Comparison of ENCODE assay signal across 2 cellular contexts in the genomic region with DNA sequence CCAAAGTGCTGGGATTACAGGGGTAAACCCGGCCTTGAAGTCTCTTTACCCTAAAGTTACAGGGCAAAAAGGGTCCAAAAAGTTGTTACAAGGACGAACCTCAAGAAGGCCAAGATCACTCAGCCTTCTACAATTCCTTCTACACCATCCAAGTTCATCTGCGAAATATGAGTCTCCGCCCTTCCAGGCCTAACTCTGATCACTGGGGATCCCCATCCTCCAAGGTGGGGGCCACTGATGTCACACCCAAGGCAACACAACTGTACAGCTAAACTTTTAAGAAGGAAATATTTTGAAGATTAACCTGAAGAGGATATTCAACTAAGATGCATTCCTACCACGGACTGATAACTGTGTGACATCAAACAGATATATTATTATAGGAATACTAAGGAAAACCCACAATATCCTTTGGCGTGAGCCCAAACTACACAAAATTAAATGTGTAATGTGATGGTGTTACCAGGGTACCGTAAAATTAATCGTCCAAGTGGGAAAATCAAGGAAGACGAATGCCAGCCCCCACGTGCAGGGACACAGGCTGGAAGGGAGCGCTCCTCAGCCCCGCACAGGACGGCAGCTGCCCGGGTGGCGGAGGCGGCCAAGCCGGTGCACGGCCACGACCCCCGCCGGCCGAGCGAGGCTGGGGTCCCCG.
TF ChIP-seq lines count a peak whose summit lies in the region.

No MANE protein-coding gene starts in this region.

TF ChIP-seq in IMR-90, 13 proteins besides CTCF, POLR2A, EP300 and RAD21:
- TF ChIP-seq MXI1 (IDR thresholded peaks at IDR 0.05; ENCODE audit: borderline replicate concordance, low read depth, low read length): 0 out of 2 replicates have a peak, but pooled peaks have one; percentile 40
- no peak for TF ChIP-seq SMC3 (IDR thresholded peaks at IDR 0.05; ENCODE audit: low read depth, low read length)
- no peak for TF ChIP-seq MAFK (IDR thresholded peaks at IDR 0.05; ENCODE audit: low read depth, low read length)
- TF ChIP-seq, protein P1, sequence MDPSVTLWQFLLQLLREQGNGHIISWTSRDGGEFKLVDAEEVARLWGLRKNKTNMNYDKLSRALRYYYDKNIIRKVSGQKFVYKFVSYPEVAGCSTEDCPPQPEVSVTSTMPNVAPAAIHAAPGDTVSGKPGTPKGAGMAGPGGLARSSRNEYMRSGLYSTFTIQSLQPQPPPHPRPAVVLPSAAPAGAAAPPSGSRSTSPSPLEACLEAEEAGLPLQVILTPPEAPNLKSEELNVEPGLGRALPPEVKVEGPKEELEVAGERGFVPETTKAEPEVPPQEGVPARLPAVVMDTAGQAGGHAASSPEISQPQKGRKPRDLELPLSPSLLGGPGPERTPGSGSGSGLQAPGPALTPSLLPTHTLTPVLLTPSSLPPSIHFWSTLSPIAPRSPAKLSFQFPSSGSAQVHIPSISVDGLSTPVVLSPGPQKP (IDR thresholded peaks at IDR 0.05; ENCODE audit: borderline replicate concordance, low read depth, low read length): no peak
- TF ChIP-seq, protein P2, sequence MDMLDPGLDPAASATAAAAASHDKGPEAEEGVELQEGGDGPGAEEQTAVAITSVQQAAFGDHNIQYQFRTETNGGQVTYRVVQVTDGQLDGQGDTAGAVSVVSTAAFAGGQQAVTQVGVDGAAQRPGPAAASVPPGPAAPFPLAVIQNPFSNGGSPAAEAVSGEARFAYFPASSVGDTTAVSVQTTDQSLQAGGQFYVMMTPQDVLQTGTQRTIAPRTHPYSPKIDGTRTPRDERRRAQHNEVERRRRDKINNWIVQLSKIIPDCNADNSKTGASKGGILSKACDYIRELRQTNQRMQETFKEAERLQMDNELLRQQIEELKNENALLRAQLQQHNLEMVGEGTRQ (IDR thresholded peaks at IDR 0.05; ENCODE audit: low read depth, low read length): no peak
- TF ChIP-seq FOS (IDR thresholded peaks at IDR 0.05; ENCODE audit: low read depth, low read length): no peak

TF ChIP-seq in GM12878, 131 proteins besides CTCF, POLR2A, EP300 and RAD21:
- no peak for TF ChIP-seq MYB (IDR thresholded peaks at IDR 0.05; ENCODE audit: borderline replicate concordance, low read depth, low read length)
- 0 out of 2 replicates have a peak, but pooled peaks have one; percentile 34 for TF ChIP-seq CREB1 (IDR thresholded peaks at IDR 0.05; ENCODE audit: low read depth)
- no peak for TF ChIP-seq ZNF384 (IDR thresholded peaks at IDR 0.05; ENCODE audit: borderline replicate concordance, low read depth, low read length)
- TF ChIP-seq, protein P3, sequence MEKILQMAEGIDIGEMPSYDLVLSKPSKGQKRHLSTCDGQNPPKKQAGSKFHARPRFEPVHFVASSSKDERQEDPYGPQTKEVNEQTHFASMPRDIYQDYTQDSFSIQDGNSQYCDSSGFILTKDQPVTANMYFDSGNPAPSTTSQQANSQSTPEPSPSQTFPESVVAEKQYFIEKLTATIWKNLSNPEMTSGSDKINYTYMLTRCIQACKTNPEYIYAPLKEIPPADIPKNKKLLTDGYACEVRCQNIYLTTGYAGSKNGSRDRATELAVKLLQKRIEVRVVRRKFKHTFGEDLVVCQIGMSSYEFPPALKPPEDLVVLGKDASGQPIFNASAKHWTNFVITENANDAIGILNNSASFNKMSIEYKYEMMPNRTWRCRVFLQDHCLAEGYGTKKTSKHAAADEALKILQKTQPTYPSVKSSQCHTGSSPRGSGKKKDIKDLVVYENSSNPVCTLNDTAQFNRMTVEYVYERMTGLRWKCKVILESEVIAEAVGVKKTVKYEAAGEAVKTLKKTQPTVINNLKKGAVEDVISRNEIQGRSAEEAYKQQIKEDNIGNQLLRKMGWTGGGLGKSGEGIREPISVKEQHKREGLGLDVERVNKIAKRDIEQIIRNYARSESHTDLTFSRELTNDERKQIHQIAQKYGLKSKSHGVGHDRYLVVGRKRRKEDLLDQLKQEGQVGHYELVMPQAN (conservative IDR thresholded peaks at IDR 0.05): 0 out of 2 replicates have a peak, but pooled peaks have one; percentile 53
- TF ChIP-seq POLR2AphosphoS5 (IDR thresholded peaks at IDR 0.05; ENCODE audit: low read length): 0 out of 2 replicates have a peak, but pooled peaks have one; percentile 9
- TF ChIP-seq FOXK2 (IDR thresholded peaks at IDR 0.05): no peak
- TF ChIP-seq, protein P4, sequence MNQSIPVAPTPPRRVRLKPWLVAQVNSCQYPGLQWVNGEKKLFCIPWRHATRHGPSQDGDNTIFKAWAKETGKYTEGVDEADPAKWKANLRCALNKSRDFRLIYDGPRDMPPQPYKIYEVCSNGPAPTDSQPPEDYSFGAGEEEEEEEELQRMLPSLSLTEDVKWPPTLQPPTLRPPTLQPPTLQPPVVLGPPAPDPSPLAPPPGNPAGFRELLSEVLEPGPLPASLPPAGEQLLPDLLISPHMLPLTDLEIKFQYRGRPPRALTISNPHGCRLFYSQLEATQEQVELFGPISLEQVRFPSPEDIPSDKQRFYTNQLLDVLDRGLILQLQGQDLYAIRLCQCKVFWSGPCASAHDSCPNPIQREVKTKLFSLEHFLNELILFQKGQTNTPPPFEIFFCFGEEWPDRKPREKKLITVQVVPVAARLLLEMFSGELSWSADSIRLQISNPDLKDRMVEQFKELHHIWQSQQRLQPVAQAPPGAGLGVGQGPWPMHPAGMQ (IDR thresholded peaks at IDR 0.05; ENCODE audit: borderline replicate concordance): no peak
- TF ChIP-seq TCF7 (IDR thresholded peaks at IDR 0.05; ENCODE audit: borderline replicate concordance): peak; percentile 23; the same call in 1 of the 2 replicates
- TF ChIP-seq IKZF1 (conservative IDR thresholded peaks at IDR 0.05): peak; percentile 54; the same call in 1 of the 2 replicates
TF ChIP-seq in GM12878: peak in this region for 5.
